8 cellular contexts compared by ENCODE assay signal in the genomic region with DNA sequence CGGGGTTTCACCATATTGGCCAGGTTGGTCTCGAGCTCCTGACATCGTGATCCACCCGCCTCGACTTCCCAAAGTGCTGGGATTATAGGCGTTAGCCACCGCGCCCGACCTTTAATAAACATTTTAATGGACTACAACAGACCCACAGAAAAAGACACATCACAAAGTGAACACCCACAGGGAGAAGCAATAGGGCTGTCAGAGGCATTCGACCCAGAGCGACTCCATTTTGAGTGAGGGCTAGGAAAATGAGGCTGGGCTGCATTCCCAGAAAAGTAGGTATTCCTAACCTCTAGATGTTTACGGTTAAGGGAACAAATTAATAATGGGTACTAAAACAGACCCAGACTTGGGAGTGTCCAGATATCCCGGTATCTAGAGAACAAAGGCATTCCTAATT. TPM values are rescaled to one million over a fixed set of nuclear protein-coding genes. Genes with fewer than 3 reads are reported as not detected.
A peak's percentile ranks its signal among the peaks of the same experiment; 100 is the strongest.
DNase-seq lines count a peak whose midpoint lies in the region; ATAC-seq and TF ChIP-seq lines count a peak whose summit lies in the region.

No MANE protein-coding gene starts in this region.

- DNase-seq in activated T-cell treated with anti-CD3 and anti-CD28 coated beads, Interleukin-2, amount 50 U/mL, for 24 hours, result no peak
- DNase-seq in activated T-cell treated with anti-CD3 and anti-CD28 coated beads for 4 hours, result no peak
- no peak for DNase-seq in astrocyte of the cerebellum (ENCODE audit: low read depth)
- peak; percentile 9 for DNase-seq in left kidney (ENCODE audit: low read depth, low spot score)
- DNase-seq in HK-2 (ENCODE audit: unreplicated experiment), result no peak

- H3K27ac Mint-ChIP-seq in activated T-cell treated with anti-CD3 and anti-CD28 coated beads, Interleukin-2, amount 50 U/mL, for 24 hours, result peak overlapping the region; percentile 98

- ATAC-seq in HG02840 (IDR thresholded peaks at IDR 0.05; ENCODE audit: low FRiP score, unreplicated experiment), result no peak
- ATAC-seq in HG03442 (IDR thresholded peaks at IDR 0.05; ENCODE audit: unreplicated experiment), result no peak

- H3K4me1 ChIP-seq in thymus (ENCODE audit: control insufficient read depth, insufficient read depth, low read length), result peaks cover 12% of the 10 kb centered on the region

- TF ChIP-seq CTCF in astrocyte of the cerebellum (IDR thresholded peaks at IDR 0.05; ENCODE audit: low read depth, low read length, missing control alignments), result no peak

- in situ Hi-C loops in astrocyte of the cerebellum (cut with HindIII; ENCODE audit: low sequenced_read_pairs), result no loop called here

- no peak overlapping the region for H3K27ac ChIP-seq in thymus (ENCODE audit: low read depth)

- H3K27me3 Mint-ChIP-seq in activated T-cell treated with anti-CD3 and anti-CD28 coated beads, Interleukin-2, amount 50 U/mL, for 24 hours, result no peaks in the 10 kb centered on the region

- no peaks in the 10 kb centered on the region for H3K27me3 ChIP-seq in thymus (ENCODE audit: control insufficient read depth, insufficient read depth)

- 87% methylated on average over 13 of the region's 13 CpGs for WGBS in thymus

- peak overlapping the region; percentile 95 for H3K4me3 Mint-ChIP-seq in activated T-cell treated with anti-CD3 and anti-CD28 coated beads, Interleukin-2, amount 50 U/mL, for 24 hours

- peaks cover 33% of the 10 kb centered on the region for H3K36me3 ChIP-seq in thymus (ENCODE audit: control insufficient read depth, insufficient read depth)

- H3K4me3 ChIP-seq in astrocyte of the cerebellum (ENCODE audit: low read depth, low read length) (peak overlapping the region; percentile 96), thymus (ENCODE audit: low read length) (peak overlapping the region; percentile 86)

- H3K4me1 Mint-ChIP-seq in activated T-cell treated with anti-CD3 and anti-CD28 coated beads, Interleukin-2, amount 50 U/mL, for 24 hours (ENCODE audit: low read depth), result peaks cover 47% of the 10 kb centered on the region

- peaks cover 91% of the 10 kb centered on the region for H3K36me3 Mint-ChIP-seq in activated T-cell treated with anti-CD3 and anti-CD28 coated beads, Interleukin-2, amount 50 U/mL, for 24 hours (ENCODE audit: low read depth)

- peaks cover 39% of the 10 kb centered on the region for H3K9me3 Mint-ChIP-seq in activated T-cell treated with anti-CD3 and anti-CD28 coated beads, Interleukin-2, amount 50 U/mL, for 24 hours

- peaks cover 2% of the 10 kb centered on the region for H3K9me3 ChIP-seq in thymus (ENCODE audit: control insufficient read depth)

RNA-seq across cellular contexts. Expression of gene ZNF8, which starts 1.0 kb away (rescaled TPM):
- 3.7 TPM for polyA plus RNA-seq in thymus

RNA-seq across cellular contexts. Expression of gene ERVK3-1, which starts 27.4 kb away (rescaled TPM):
- 60.9 TPM for polyA plus RNA-seq in thymus

RNA-seq across cellular contexts. Expression of gene ZNF544, which starts 49.0 kb away (rescaled TPM):
- 28.0 TPM for polyA plus RNA-seq in thymus

RNA-seq across cellular contexts. Expression of gene ZSCAN22, which starts 49.0 kb away (rescaled TPM):
- 1.2 TPM for polyA plus RNA-seq in thymus
